ENCODE assay signal across 10 cellular contexts in the genomic region with DNA sequence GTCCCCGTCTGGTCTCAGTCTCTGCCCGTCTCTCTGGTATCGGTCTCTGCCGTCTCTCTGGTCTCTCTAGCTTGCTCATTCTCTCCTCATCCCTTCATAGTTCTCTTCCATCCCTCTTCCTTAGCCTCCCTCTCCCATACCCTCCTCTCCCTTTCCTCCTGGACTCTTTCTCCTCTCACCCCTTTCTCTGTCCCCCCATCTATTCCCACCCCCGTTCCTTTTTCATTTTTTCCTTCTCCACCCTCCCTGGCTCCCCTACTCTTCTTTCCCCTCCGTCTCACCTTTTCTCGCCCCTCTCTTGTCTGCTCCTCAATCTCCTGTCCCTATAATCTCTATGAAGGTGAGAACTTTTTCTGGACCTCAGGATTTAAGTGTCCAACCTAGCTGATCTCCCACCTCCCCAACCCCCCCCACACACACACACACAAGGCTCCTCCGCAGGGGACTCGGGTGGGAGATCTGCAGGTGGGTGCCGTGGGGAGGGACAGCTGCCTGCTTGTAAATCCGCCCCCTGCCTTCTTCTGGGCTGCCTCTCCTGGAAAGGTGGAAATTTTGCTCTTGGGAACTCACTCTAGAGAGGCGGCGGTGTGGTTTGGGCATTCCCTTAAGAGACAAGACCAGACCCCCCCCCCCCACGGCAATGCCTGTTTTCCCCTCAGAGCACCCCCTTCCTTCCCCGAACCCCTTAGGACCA. TPM values are rescaled to one million over a fixed set of nuclear protein-coding genes. Genes with fewer than 3 reads are reported as not detected.
DNase-seq lines count a peak whose midpoint lies in the region; ATAC-seq and TF ChIP-seq lines count a peak whose summit lies in the region.
"Had no signal": no experiment of that assay in that cellular context is flagged by ENCODE, and none has a peak within 500 bp of the region (broad histone marks: within the 10 kb centered on the region; RNA-seq: fewer than 3 reads in every experiment).

No MANE protein-coding gene starts in this region.

- no peak for ATAC-seq in memory B cell (ENCODE audit: low read depth)
- ATAC-seq in HG03196 (IDR thresholded peaks at IDR 0.05; ENCODE audit: unreplicated experiment): no peak

- no peak overlapping the region for H3K27ac Mint-ChIP-seq in activated naive CD4-positive, alpha-beta T cell treated with anti-CD3 and anti-CD28 coated beads for 36 hours
- peak overlapping the region; percentile 67 for H3K27ac Mint-ChIP-seq in activated T-helper 1 cell treated with anti-CD3 and anti-CD28 coated beads, Interleukin-12 subunit alpha, Interleukin-12 subunit beta, Interleukin-2, Interleukin-4 antibody, amounts not matched to agents 30 ng/mL and 10 ng/mL and 1 ng/mL, durations not matched to agents 14 hours and 24 hours and 36 hours
- peak overlapping the region; percentile 26 for H3K27ac Mint-ChIP-seq in memory B cell

- peak overlapping the region in 2 of 3 donors; percentile 13 to 36 for H3K4me3 ChIP-seq in thyroid gland (replicated peaks in 1 of 3)

- peaks cover 55% of the 10 kb centered on the region for H3K27me3 Mint-ChIP-seq in activated naive CD4-positive, alpha-beta T cell treated with anti-CD3 and anti-CD28 coated beads for 36 hours (ENCODE audit: low read depth)
- peaks cover 39% of the 10 kb centered on the region for H3K27me3 Mint-ChIP-seq in activated T-helper 1 cell treated with anti-CD3 and anti-CD28 coated beads, Interleukin-12 subunit alpha, Interleukin-12 subunit beta, Interleukin-2, Interleukin-4 antibody, amounts not matched to agents 30 ng/mL and 10 ng/mL and 1 ng/mL, durations not matched to agents 14 hours and 24 hours and 36 hours (ENCODE audit: insufficient read depth)
- H3K27me3 Mint-ChIP-seq in memory B cell: peaks cover 21% of the 10 kb centered on the region

- H3K27me3 ChIP-seq in thyroid gland: no peaks in the 10 kb centered on the region

- TF ChIP-seq POLR2A in thyroid gland (IDR thresholded peaks at IDR 0.05): no peak

- H3K9me3 ChIP-seq in thyroid gland: no peaks in the 10 kb centered on the region

- no peak overlapping the region for H3K27ac ChIP-seq in thyroid gland

- CTCF ChIA-PET in activated naive CD4-positive, alpha-beta T cell treated with anti-CD3 and anti-CD28 coated beads for 36 hours (lab: Charles Lee): interaction anchor here (2.0 kb wide), 1 partner anchor 132 kb away, joined by 4 read pairs; no protein-coding TSS in a partner anchor

- H3K4me1 Mint-ChIP-seq in activated naive CD4-positive, alpha-beta T cell treated with anti-CD3 and anti-CD28 coated beads for 36 hours (ENCODE audit: low read depth): peaks cover 12% of the 10 kb centered on the region
- H3K4me1 Mint-ChIP-seq in activated T-helper 1 cell treated with anti-CD3 and anti-CD28 coated beads, Interleukin-12 subunit alpha, Interleukin-12 subunit beta, Interleukin-2, Interleukin-4 antibody, amounts not matched to agents 30 ng/mL and 10 ng/mL and 1 ng/mL, durations not matched to agents 14 hours and 24 hours and 36 hours (ENCODE audit: low read depth): peaks cover 5% of the 10 kb centered on the region
- peaks cover 11% of the 10 kb centered on the region for H3K4me1 Mint-ChIP-seq in memory B cell

- H3K36me3 Mint-ChIP-seq in activated naive CD4-positive, alpha-beta T cell treated with anti-CD3 and anti-CD28 coated beads for 36 hours (ENCODE audit: low read depth): no peaks in the 10 kb centered on the region
- H3K36me3 Mint-ChIP-seq in activated T-helper 1 cell treated with anti-CD3 and anti-CD28 coated beads, Interleukin-12 subunit alpha, Interleukin-12 subunit beta, Interleukin-2, Interleukin-4 antibody, amounts not matched to agents 30 ng/mL and 10 ng/mL and 1 ng/mL, durations not matched to agents 14 hours and 24 hours and 36 hours (ENCODE audit: low read depth): peaks cover 2% of the 10 kb centered on the region
- peaks cover 4% of the 10 kb centered on the region for H3K36me3 Mint-ChIP-seq in memory B cell

- peak overlapping the region; percentile 73 for H3K4me3 Mint-ChIP-seq in activated naive CD4-positive, alpha-beta T cell treated with anti-CD3 and anti-CD28 coated beads for 36 hours
- H3K4me3 Mint-ChIP-seq in activated T-helper 1 cell treated with anti-CD3 and anti-CD28 coated beads, Interleukin-12 subunit alpha, Interleukin-12 subunit beta, Interleukin-2, Interleukin-4 antibody, amounts not matched to agents 30 ng/mL and 10 ng/mL and 1 ng/mL, durations not matched to agents 14 hours and 24 hours and 36 hours: peak overlapping the region; percentile 83
- peak overlapping the region; percentile 91 for H3K4me3 Mint-ChIP-seq in memory B cell

- no peaks in the 10 kb centered on the region for H3K36me3 ChIP-seq in thyroid gland

- TF ChIP-seq CTCF in thyroid gland (IDR thresholded peaks at IDR 0.05): no peak

- H3K4me1 ChIP-seq in thyroid gland: peaks cover 0 to 7% of the 10 kb centered on the region in 2 donors

- no peak for DNase-seq in activated naive CD4-positive, alpha-beta T cell treated with anti-CD3 and anti-CD28 coated beads for 36 hours
- DNase-seq in activated naive CD4-positive, alpha-beta T cell (lab: John Stamatoyannopoulos, UW): no peak
- no peak for DNase-seq in activated T-helper 1 cell treated with anti-CD3 and anti-CD28 coated beads, Interleukin-12 subunit alpha, Interleukin-12 subunit beta, Interleukin-2, Interleukin-4 antibody, amounts not matched to agents 30 ng/mL and 10 ng/mL and 1 ng/mL, durations not matched to agents 14 hours and 24 hours and 36 hours (ENCODE audit: low spot score)
- DNase-seq in memory B cell (ENCODE audit: low spot score in 2 of 2) (no peak), thyroid gland (no peak)
- no peak for DNase-seq in activated CD8-positive, alpha-beta memory T cell treated with anti-CD3 and anti-CD28 coated beads, Interleukin-2, amount 50 U/mL, for 4 hours
- DNase-seq in activated CD4-positive, CD25-positive, alpha-beta regulatory T cell treated with anti-CD3 and anti-CD28 coated beads, Interleukin-2, amount 50 U/mL, for 72 hours: no peak
- DNase-seq: activated CD4-positive, alpha-beta T cell treated with anti-CD3 and anti-CD28 coated beads for 1 hour; effector CD8-positive, alpha-beta T cell had no signal

- intact Hi-C loops in activated naive CD4-positive, alpha-beta T cell treated with anti-CD3 and anti-CD28 coated beads for 36 hours (cut with micrococcal nuclease): loop anchor here (5.0 kb wide), 1 partner anchor 138 kb away; no protein-coding TSS in a partner anchor
- intact Hi-C loops in activated T-helper 1 cell treated with anti-CD3 and anti-CD28 coated beads, Interleukin-12 subunit alpha, Interleukin-12 subunit beta, Interleukin-2, Interleukin-4 antibody, amounts not matched to agents 30 ng/mL and 10 ng/mL and 1 ng/mL, durations not matched to agents 14 hours and 24 hours and 36 hours (cut with micrococcal nuclease): loop anchor here (5.0 to 10.0 kb wide), 3 partner anchors 48 to 562 kb away; no protein-coding TSS in a partner anchor
- intact Hi-C loops in thyroid gland (cut with DNase I): no loop called here

- 12 to 16% methylated on average over 15 of the region's 15 CpGs for WGBS in thyroid gland, 2 donors

- peaks cover under 1% of the 10 kb centered on the region for H3K9me3 Mint-ChIP-seq in activated naive CD4-positive, alpha-beta T cell treated with anti-CD3 and anti-CD28 coated beads for 36 hours
- H3K9me3 Mint-ChIP-seq in activated T-helper 1 cell treated with anti-CD3 and anti-CD28 coated beads, Interleukin-12 subunit alpha, Interleukin-12 subunit beta, Interleukin-2, Interleukin-4 antibody, amounts not matched to agents 30 ng/mL and 10 ng/mL and 1 ng/mL, durations not matched to agents 14 hours and 24 hours and 36 hours: no peaks in the 10 kb centered on the region
- H3K9me3 Mint-ChIP-seq in memory B cell: no peaks in the 10 kb centered on the region

RNA-seq across cellular contexts. Expression of gene UBE2QL1, which starts 1.0 kb away (rescaled TPM):
- total RNA-seq in activated naive CD4-positive, alpha-beta T cell treated with anti-CD3 and anti-CD28 coated beads for 36 hours: not detected
- total RNA-seq in activated T-helper 1 cell treated with anti-CD3 and anti-CD28 coated beads, Interleukin-12 subunit alpha, Interleukin-12 subunit beta, Interleukin-2, Interleukin-4 antibody, amounts not matched to agents 30 ng/mL and 10 ng/mL and 1 ng/mL, durations not matched to agents 14 hours and 24 hours and 36 hours: 0.73 and 0.91 TPM in 2 replicates
- 1 to 10 TPM; 2.0 to 4.0 (median 2.6) TPM for total RNA-seq in thyroid gland
